Comparison of ENCODE assay signal across 25 cellular contexts in the genomic region with DNA sequence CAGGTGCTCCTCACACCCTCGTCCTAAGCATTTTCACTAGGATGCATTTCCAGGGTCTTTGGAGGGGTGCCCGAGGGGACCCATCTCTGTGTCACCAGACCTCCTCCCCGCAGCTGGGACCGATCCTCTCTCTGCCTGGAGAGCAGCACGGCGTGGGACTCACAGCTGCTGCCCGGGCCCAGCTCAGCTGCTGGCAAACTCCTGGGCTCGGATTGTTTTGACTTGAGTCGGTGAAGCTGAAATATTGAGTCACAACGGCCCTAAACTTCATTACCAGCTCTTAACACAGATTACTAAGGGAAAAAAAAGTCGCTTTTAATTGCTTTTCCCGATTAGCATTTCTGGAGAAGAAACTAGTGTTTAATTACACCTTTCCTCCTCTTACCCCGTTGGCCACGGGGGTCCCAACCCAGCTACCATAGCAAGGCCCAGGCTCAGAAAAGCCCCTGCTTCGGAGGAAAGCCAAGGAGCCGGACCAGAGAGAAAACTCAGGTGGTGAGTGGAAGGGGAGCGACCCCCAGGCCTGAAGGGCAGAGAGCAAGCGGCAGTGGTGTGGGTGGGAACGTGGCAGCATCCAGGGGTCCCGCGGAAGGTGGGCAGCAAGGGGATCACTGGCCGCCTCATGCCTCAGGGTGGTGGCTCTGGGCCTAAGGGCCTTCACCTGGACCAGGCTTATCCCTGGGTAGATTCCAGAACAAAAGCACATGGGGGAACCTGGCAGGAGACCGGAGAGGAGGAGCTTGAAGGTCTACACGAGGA. TPM values are rescaled to one million over a fixed set of nuclear protein-coding genes. Genes with fewer than 3 reads are reported as not detected.
A peak's percentile ranks its signal among the peaks of the same experiment; 100 is the strongest.
DNase-seq lines count a peak whose midpoint lies in the region; ATAC-seq and TF ChIP-seq lines count a peak whose summit lies in the region.
"Had no signal": no experiment of that assay in that cellular context is flagged by ENCODE, and none has a peak within 500 bp of the region (broad histone marks: within the 10 kb centered on the region; RNA-seq: fewer than 3 reads in every experiment).

No MANE protein-coding gene starts in this region.

- no peak overlapping the region for H3K18ac ChIP-seq in IMR-90 (ENCODE audit: low read depth, low read length)

- no peak overlapping the region for H4K91ac ChIP-seq in IMR-90 (ENCODE audit: insufficient read depth, low read depth, low read length)

- no peak for TF ChIP-seq RAD21 in IMR-90 (IDR thresholded peaks at IDR 0.05; ENCODE audit: low read length)

- POLR2A ChIA-PET in IMR-90 (lab: Charles Lee; ENCODE audit: unreplicated experiment), result no interaction called here
- POLR2A ChIA-PET in HEK293T (lab: Yijun Ruan, JAX), result no interaction called here

- H3K27me3 ChIP-seq in IMR-90 (ENCODE audit: control insufficient read depth, insufficient read depth, low read length), result peaks cover 39% of the 10 kb centered on the region
- H3K27me3 ChIP-seq: testis had no signal

- H3K4me3 ChIP-seq in IMR-90 (ENCODE audit: insufficient read depth, low read depth, low read length) (no peak overlapping the region), foreskin fibroblast (ENCODE audit: low read depth in 1 of 2, low read length in 2 of 2) (no peak overlapping the region)
- H3K4me3 ChIP-seq: gastroesophageal sphincter, K562, lower lobe of right lung, prostate gland, spleen, testis had no signal

- DNase-seq in AG20443 (ENCODE audit: low spot score), result peak; percentile 85
- peak; percentile 33 for DNase-seq in IMR-90
- peak; percentile 32 to 57 for DNase-seq in foreskin fibroblast
- DNase-seq in retina, result peak; percentile 67
- no peak for DNase-seq in SKM-1 treated with dmso at 0.1 percent for 144 hours (lab: John Stamatoyannopoulos, UW; ENCODE audit: unreplicated experiment)
- no peak for DNase-seq in mesothelial cell of epicardium (ENCODE audit: low spot score in 2 of 2, unreplicated experiment in 2 of 2)
- no peak for DNase-seq in hypothalamus (lab: John Stamatoyannopoulos, UW)
- DNase-seq in HEK293T (ENCODE audit: extremely low spot score), result no peak
- DNase-seq: activated CD8-positive, alpha-beta memory T cell treated with anti-CD3 and anti-CD28 coated beads for 24 hours; activated gamma-delta T cell treated with Interleukin-2 at 50 U/mL for 16 hours; activated naive CD8-positive, alpha-beta T cell treated with anti-CD3 and anti-CD28 coated beads, Interleukin-2, amount 50 U/mL, for 24 hours; activated T-cell treated with anti-CD3 and anti-CD28 coated beads, Interleukin-2, amount 50 U/mL, for 1 hour; brain microvascular endothelial cell; CD8-positive, alpha-beta T cell; lower lobe of right lung; NCI-H1436 treated with DMSO at 0.1 percent for 48 hours; spleen; stimulated activated CD4-positive, alpha-beta T cell treated with anti-CD3 and anti-CD28 coated beads, Interleukin-2, amount 100 ng/mL, for 48 hours; testis had no signal

- no peaks in the 10 kb centered on the region for H3K9me3 Mint-ChIP-seq in mesothelial cell of epicardium
- H3K9me3 Mint-ChIP-seq: activated naive CD8-positive, alpha-beta T cell treated with anti-CD3 and anti-CD28 coated beads, Interleukin-2, amount 50 U/mL, for 24 hours; CD8-positive, alpha-beta T cell; stimulated activated effector memory CD8-positive, alpha-beta T cell treated with anti-CD3 and anti-CD28 coated beads, Interleukin-12 subunit alpha, Interleukin-12 subunit beta, amount 100 ng/mL, for 72 hours; T-helper 1 cell treated with Interleukin-12 subunit alpha and Interleukin-12 subunit beta and Interleukin-4 antibody, amounts not matched to agents 30 μg/mL and 1 μg/mL, for 36 hours had no signal

- no peaks in the 10 kb centered on the region for H3K27me3 Mint-ChIP-seq in mesothelial cell of epicardium (ENCODE audit: low read depth)

- H3K27ac ChIP-seq in IMR-90 (ENCODE audit: insufficient read depth, low read length), result no peak overlapping the region
- H3K27ac ChIP-seq: brain microvascular endothelial cell, gastroesophageal sphincter, lower lobe of right lung, neutrophil, testis had no signal

- no peak overlapping the region for H3K56ac ChIP-seq in IMR-90 (ENCODE audit: extremely low read depth, insufficient read depth, low read length)

- dilution Hi-C loops in IMR-90 (cut with HindIII; ENCODE audit: low sequenced_read_pairs, unreplicated experiment), result no loop called here

- no peaks in the 10 kb centered on the region for H3K9me1 ChIP-seq in IMR-90 (ENCODE audit: insufficient read depth, low read length)

- TF ChIP-seq POLR2A in IMR-90 (IDR thresholded peaks at IDR 0.05; ENCODE audit: low read depth, low read length), result no peak

- H3K14ac ChIP-seq in IMR-90 (replicated peaks; ENCODE audit: low read depth, low read length), result no peak overlapping the region

- no peak overlapping the region for H2AFZ ChIP-seq in IMR-90 (replicated peaks; ENCODE audit: low read length, poor library complexity)

- no peak overlapping the region for H2AK5ac ChIP-seq in IMR-90 (ENCODE audit: low read depth, low read length)

- no peaks in the 10 kb centered on the region for H3K79me1 ChIP-seq in IMR-90 (ENCODE audit: low read depth in 1 of 2, low read length in 2 of 2)

- no peaks in the 10 kb centered on the region for H3K36me3 Mint-ChIP-seq in mesothelial cell of epicardium
- H3K36me3 Mint-ChIP-seq: CD8-positive, alpha-beta T cell; stimulated activated effector memory CD8-positive, alpha-beta T cell treated with anti-CD3 and anti-CD28 coated beads, Interleukin-12 subunit alpha, Interleukin-12 subunit beta, amount 100 ng/mL, for 72 hours had no signal

- intact Hi-C loops in IMR-90 (cut with micrococcal nuclease), result no loop called here

- H3K23ac ChIP-seq in IMR-90 (ENCODE audit: low read depth, low read length), result no peak overlapping the region

- in situ Hi-C loops in IMR-90 (cut with MboI; ENCODE audit: low sequenced_read_pairs), result no loop called here

- no peak overlapping the region for H4K8ac ChIP-seq in IMR-90 (ENCODE audit: low read depth in 2 of 2, low read length in 2 of 2)

- CTCF ChIA-PET in IMR-90 (lab: Yijun Ruan, JAX) (no interaction called here), HEK293T (lab: Yijun Ruan, JAX) (no interaction called here)

- H3K27ac Mint-ChIP-seq in mesothelial cell of epicardium, result no peak overlapping the region
- H3K27ac Mint-ChIP-seq: activated naive CD8-positive, alpha-beta T cell treated with anti-CD3 and anti-CD28 coated beads, Interleukin-2, amount 50 U/mL, for 24 hours; CD8-positive, alpha-beta T cell; stimulated activated effector memory CD8-positive, alpha-beta T cell treated with anti-CD3 and anti-CD28 coated beads, Interleukin-12 subunit alpha, Interleukin-12 subunit beta, amount 100 ng/mL, for 72 hours; T-helper 1 cell treated with Interleukin-12 subunit alpha and Interleukin-12 subunit beta and Interleukin-4 antibody, amounts not matched to agents 30 μg/mL and 1 μg/mL, for 36 hours had no signal

- no peak overlapping the region for H3K9ac ChIP-seq in IMR-90 (ENCODE audit: low read depth, low read length)

- TF ChIP-seq CTCF in IMR-90 (conservative IDR thresholded peaks at IDR 0.05; ENCODE audit: low read depth, low read length) (no peak), foreskin fibroblast (IDR thresholded peaks at IDR 0.05; ENCODE audit: low read depth, low read length) (no peak), mesothelial cell of epicardium (IDR thresholded peaks at IDR 0.05; ENCODE audit: unreplicated experiment) (no peak)

- no peak overlapping the region for H3K4ac ChIP-seq in IMR-90 (ENCODE audit: low read depth, low read length)

- no TSS peak for BruUV-seq in IMR-90 (replicated peaks; lab: Mats Ljungman, UMichigan)

- no peak overlapping the region for H4K5ac ChIP-seq in IMR-90 (ENCODE audit: low read depth, low read length)

- no peaks in the 10 kb centered on the region for H3K9me3 ChIP-seq in IMR-90 (ENCODE audit: control insufficient read depth, insufficient read depth, low read length)
- H3K9me3 ChIP-seq: gastroesophageal sphincter, lower lobe of right lung, neutrophil, prostate gland, spleen, testis had no signal

- H2BK15ac ChIP-seq in IMR-90 (ENCODE audit: low read depth, low read length), result no peak overlapping the region

- no peak overlapping the region for H2BK5ac ChIP-seq in IMR-90 (ENCODE audit: low read depth, low read length, poor library complexity, severe bottlenecking)

- no peaks in the 10 kb centered on the region for H4K20me1 ChIP-seq in IMR-90 (ENCODE audit: insufficient read depth, low read length)

- 65% methylated on average over 7 of the region's 24 CpGs; no CpG with 5 or more reads in 1 of the 2 experiments for WGBS in IMR-90 (ENCODE audit: extremely low coverage in 2 of 2, insufficient read length in 1 of 2), 2 experiments

- no peak overlapping the region for H2BK120ac ChIP-seq in IMR-90 (ENCODE audit: low read depth, low read length)

- no peak overlapping the region for H2BK20ac ChIP-seq in IMR-90 (ENCODE audit: low read depth, low read length)

- no peaks in the 10 kb centered on the region for H3K4me1 ChIP-seq in IMR-90 (ENCODE audit: control insufficient read depth, insufficient read depth, low read length)

- peak; percentile 72 for ATAC-seq in IMR-90 (ENCODE audit: low read depth)
- ATAC-seq: activated naive CD8-positive, alpha-beta T cell treated with anti-CD3 and anti-CD28 coated beads, Interleukin-2, amount 50 U/mL, for 24 hours; gastroesophageal sphincter; K562; stimulated activated effector memory CD8-positive, alpha-beta T cell treated with anti-CD3 and anti-CD28 coated beads, Interleukin-12 subunit alpha, Interleukin-12 subunit beta, amount 100 ng/mL, for 72 hours had no signal

- H3K4me2 ChIP-seq in IMR-90 (ENCODE audit: low read depth, low read length), result no peak overlapping the region

- peaks cover 5% of the 10 kb centered on the region for H3K4me1 Mint-ChIP-seq in mesothelial cell of epicardium

- no peak overlapping the region for H2AK9ac ChIP-seq in IMR-90 (replicated peaks; ENCODE audit: low read depth, low read length, poor library complexity)

- H3K4me3 Mint-ChIP-seq in mesothelial cell of epicardium, result no peak overlapping the region
- H3K4me3 Mint-ChIP-seq: activated naive CD8-positive, alpha-beta T cell treated with anti-CD3 and anti-CD28 coated beads, Interleukin-2, amount 50 U/mL, for 24 hours; CD8-positive, alpha-beta T cell; stimulated activated effector memory CD8-positive, alpha-beta T cell treated with anti-CD3 and anti-CD28 coated beads, Interleukin-12 subunit alpha, Interleukin-12 subunit beta, amount 100 ng/mL, for 72 hours; T-helper 1 cell treated with Interleukin-12 subunit alpha and Interleukin-12 subunit beta and Interleukin-4 antibody, amounts not matched to agents 30 μg/mL and 1 μg/mL, for 36 hours had no signal

- no peaks in the 10 kb centered on the region for H3K36me3 ChIP-seq in IMR-90 (ENCODE audit: control insufficient read depth, insufficient read depth, low read length)
- H3K36me3 ChIP-seq: brain microvascular endothelial cell, gastroesophageal sphincter, neutrophil, prostate gland, spleen had no signal

TF ChIP-seq in IMR-90, 13 proteins besides CTCF, POLR2A, EP300 and RAD21 (continues in another document):
- TF ChIP-seq NFE2L2 (IDR thresholded peaks at IDR 0.05; ENCODE audit: low read depth, low read length), result no peak

TF ChIP-seq in HEK293T, 16 proteins besides CTCF, POLR2A, EP300 and RAD21 (continues in another document):
- TF ChIP-seq ELF4 (IDR thresholded peaks at IDR 0.05), result no peak

RNA-seq across cellular contexts. Expression of a gene that starts 41.7 kb away (rescaled TPM):
- total RNA-seq in IMR-90 (2012; rRNA removed) (under 0.01 and 0.18 TPM in 2 replicates), mesothelial cell of epicardium (8.9 to 11.2 TPM (median 10.1 TPM) in 3 replicates)
- polyA plus RNA-seq in IMR-90 (2012; rRNA removed), result 0.23 and 0.24 TPM in 2 replicates
- polyA plus RNA-seq in IMR-90 (2012; cell fraction: cytosol; rRNA removed), result 0.30 and 0.44 TPM in 2 replicates
- 0.78 and 0.86 TPM in 2 replicates for polyA plus RNA-seq in IMR-90 (2012; cell fraction: nucleus; rRNA removed; ENCODE audit: low replicate concordance)

Comparison
In these comparisons a context has a peak if more than half of its experiments do, and no peak if none do; other contexts are left out.
1. DNase-seq: peak in AG20443 (single experiment), IMR-90 (single experiment), foreskin fibroblast (2 of 2) and retina (single experiment); none in SKM-1 treated with dmso at 0.1 percent for 144 hours (single experiment), mesothelial cell of epicardium (0 of 2), hypothalamus (0 of 51) and HEK293T (single experiment).